ENCODE assay signal across 8 cellular contexts in the genomic region with DNA sequence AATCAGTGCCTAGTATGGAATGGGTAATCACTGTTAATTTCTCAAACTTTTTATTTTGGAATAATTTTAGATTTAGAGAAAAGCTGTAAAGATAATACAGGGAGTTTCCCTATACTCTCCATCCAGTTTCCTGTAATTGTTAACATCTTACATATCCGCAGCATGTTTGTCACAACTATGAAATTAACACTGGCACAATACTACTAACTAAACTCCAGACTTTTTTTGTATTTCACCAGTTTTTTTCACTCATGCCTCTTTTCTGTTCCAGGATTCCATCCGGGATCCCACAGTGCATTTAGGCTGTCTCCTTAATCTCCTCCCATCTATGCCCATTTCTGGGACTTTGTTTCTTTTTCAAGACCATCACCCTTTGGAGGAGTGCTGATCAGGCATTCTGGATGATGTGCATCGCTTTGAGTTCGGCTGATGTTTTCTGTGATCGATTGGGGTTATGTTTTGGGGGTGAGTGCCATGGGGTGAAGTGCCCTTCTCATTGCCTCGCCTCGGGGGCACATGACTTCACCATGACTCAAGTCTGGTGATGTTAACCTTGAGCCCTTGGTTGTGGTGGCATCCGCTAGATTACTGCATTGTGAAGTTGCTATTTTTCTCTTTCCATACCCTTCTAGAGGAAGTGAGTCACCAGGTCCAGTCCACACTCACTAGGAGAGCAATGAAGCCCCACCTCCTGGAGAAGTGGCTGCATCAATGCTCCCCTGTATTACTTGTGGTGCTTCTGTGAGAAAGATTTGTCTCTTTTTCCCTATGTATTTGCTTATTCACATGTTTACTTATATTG. TPM values are rescaled to one million over a fixed set of nuclear protein-coding genes. Genes with fewer than 3 reads are reported as not detected.
A peak's percentile ranks its signal among the peaks of the same experiment; 100 is the strongest.
DNase-seq lines count a peak whose midpoint lies in the region; ATAC-seq and TF ChIP-seq lines count a peak whose summit lies in the region.

No MANE protein-coding gene starts in this region.

- H3K4me3 ChIP-seq in right cardiac atrium (ENCODE audit: low read length) = no peak overlapping the region
- no peak overlapping the region for H3K4me3 ChIP-seq in thoracic aorta

- H3K27ac ChIP-seq in right cardiac atrium (ENCODE audit: low read length) = no peak overlapping the region
- no peak overlapping the region for H3K27ac ChIP-seq in thoracic aorta

- 67% methylated on average over 8 of the region's 8 CpGs for WGBS in right cardiac atrium

- H3K27me3 ChIP-seq in right cardiac atrium (ENCODE audit: control insufficient read depth, insufficient read depth) (no peaks in the 10 kb centered on the region), thoracic aorta (replicated peaks; ENCODE audit: insufficient read depth) (no peaks in the 10 kb centered on the region)

- no peaks in the 10 kb centered on the region for H3K9me3 Mint-ChIP-seq in activated CD8-positive, alpha-beta T cell treated with anti-CD3 and anti-CD28 coated beads for 36 hours

- intact Hi-C loops in right cardiac atrium (cut with DNase I) = no loop called here
- intact Hi-C loops in Right ventricle myocardium superior (cut with DNase I) = no loop called here
- intact Hi-C loops in activated CD8-positive, alpha-beta T cell treated with anti-CD3 and anti-CD28 coated beads for 36 hours (cut with micrococcal nuclease) = loop anchor here (5.0 kb wide), 1 partner anchor 89 kb away; no protein-coding TSS in a partner anchor

- H3K9me3 ChIP-seq in right cardiac atrium (ENCODE audit: control insufficient read depth, low read length) (no peaks in the 10 kb centered on the region), thoracic aorta (no peaks in the 10 kb centered on the region)

- H3K4me1 ChIP-seq in right cardiac atrium (ENCODE audit: control insufficient read depth, insufficient read depth, low read length) = peaks cover 3% of the 10 kb centered on the region
- no peaks in the 10 kb centered on the region for H3K4me1 ChIP-seq in thoracic aorta (ENCODE audit: control insufficient read depth in 1 of 2, low read depth in 2 of 2)

- H3K4me1 Mint-ChIP-seq in activated CD8-positive, alpha-beta T cell treated with anti-CD3 and anti-CD28 coated beads for 36 hours (ENCODE audit: low read depth) = peaks cover 12% of the 10 kb centered on the region

- no peaks in the 10 kb centered on the region for H3K36me3 Mint-ChIP-seq in activated CD8-positive, alpha-beta T cell treated with anti-CD3 and anti-CD28 coated beads for 36 hours (ENCODE audit: low read depth)

- DNase-seq in right cardiac atrium = no peak
- no peak for DNase-seq in Right ventricle myocardium superior
- DNase-seq in activated CD8-positive, alpha-beta T cell treated with anti-CD3 and anti-CD28 coated beads for 36 hours = peak; percentile 78
- DNase-seq in glomerular endothelial cell (ENCODE audit: extremely low read depth, low read depth, low spot score) = peak; percentile 93
- DNase-seq in thoracic aorta (ENCODE audit: low spot score) = no peak
- no peak for DNase-seq in DMS79 treated with DMSO at 0.1 percent for 48 hours (lab: John Stamatoyannopoulos, UW)
- DNase-seq in NCI-H128 (lab: John Stamatoyannopoulos, UW; ENCODE audit: unreplicated experiment) = no peak

- H3K36me3 ChIP-seq in thoracic aorta = no peaks in the 10 kb centered on the region

- peak overlapping the region; percentile 46 for H3K27ac Mint-ChIP-seq in activated CD8-positive, alpha-beta T cell treated with anti-CD3 and anti-CD28 coated beads for 36 hours

- no peak overlapping the region for H3K4me3 Mint-ChIP-seq in activated CD8-positive, alpha-beta T cell treated with anti-CD3 and anti-CD28 coated beads for 36 hours

- POLR2A ChIA-PET in activated CD8-positive, alpha-beta T cell treated with anti-CD3 and anti-CD28 coated beads for 36 hours (lab: Charles Lee) = no interaction called here

- peaks cover 8% of the 10 kb centered on the region for H3K27me3 Mint-ChIP-seq in activated CD8-positive, alpha-beta T cell treated with anti-CD3 and anti-CD28 coated beads for 36 hours

- CTCF ChIA-PET in activated CD8-positive, alpha-beta T cell treated with anti-CD3 and anti-CD28 coated beads for 36 hours (lab: Charles Lee) = no interaction called here

- TF ChIP-seq CTCF in activated CD8-positive, alpha-beta T cell treated with anti-CD3 and anti-CD28 coated beads for 36 hours (IDR thresholded peaks at IDR 0.05) = no peak
- no peak for TF ChIP-seq CTCF in thoracic aorta (IDR thresholded peaks at IDR 0.05)

- ATAC-seq in right cardiac atrium = peak; percentile 38 to 91
- no peak for ATAC-seq in Right ventricle myocardium superior (ENCODE audit: poor library complexity)
- peak; percentile 99 for ATAC-seq in activated CD8-positive, alpha-beta T cell treated with anti-CD3 and anti-CD28 coated beads for 36 hours
- peak; percentile 25 for ATAC-seq in thoracic aorta (ENCODE audit: insufficient number of reproducible peaks, low FRiP score, low read depth)
- ATAC-seq in GM21825 (IDR thresholded peaks at IDR 0.05; ENCODE audit: unreplicated experiment) = no peak

RNA-seq across cellular contexts. Expression of a gene that starts 43.9 kb away (rescaled TPM):
- total RNA-seq in right cardiac atrium (10 to 100 TPM; 52.0 to 86.0 (median 63.9) TPM), Right ventricle myocardium superior (32.2 TPM), glomerular endothelial cell (78.4 and 131 TPM in 2 replicates), thoracic aorta (100 to 1,000 TPM in 1 of 2 donors, 10 to 100 TPM in 1; 59.2 to 104 TPM)
- polyA plus RNA-seq in right cardiac atrium = 35.2 TPM
- total RNA-seq in activated CD8-positive, alpha-beta T cell treated with anti-CD3 and anti-CD28 coated beads for 36 hours = 1 to 10 TPM; 5.6 to 6.9 TPM

Comparison
In these comparisons a context has a peak if more than half of its experiments do, and no peak if none do; other contexts are left out.
1. ATAC-seq: peak in right cardiac atrium (2 of 2), activated CD8-positive, alpha-beta T cell treated with anti-CD3 and anti-CD28 coated beads for 36 hours (single experiment) and thoracic aorta (single experiment); none in Right ventricle myocardium superior (single experiment) and GM21825 (single experiment).
2. DNase-seq: peak in activated CD8-positive, alpha-beta T cell treated with anti-CD3 and anti-CD28 coated beads for 36 hours (single experiment) and glomerular endothelial cell (single experiment); none in right cardiac atrium (0 of 3), Right ventricle myocardium superior (single experiment), thoracic aorta (single experiment), DMS79 treated with DMSO at 0.1 percent for 48 hours (single experiment) and NCI-H128 (single experiment).